ENCODE assay signal across 8 cellular contexts in genomic region chr4:163164591-163164990, GRCh38. TPM values are rescaled to one million over a fixed set of nuclear protein-coding genes. Genes with fewer than 3 reads are reported as not detected.
DNase-seq lines count a peak whose midpoint lies in the region; ATAC-seq and TF ChIP-seq lines count a peak whose summit lies in the region.

No MANE protein-coding gene starts in this region.

- no peak for TF ChIP-seq POLR2A in NB4 (IDR thresholded peaks at IDR 0.05; ENCODE audit: extremely low read depth, insufficient read length)

- H3F3A ChIP-seq in neural cell (ENCODE audit: insufficient read depth, low read length, poor library complexity, severe bottlenecking): no peaks in the 10 kb centered on the region

- no peaks in the 10 kb centered on the region for H3K9me3 ChIP-seq in CD8-positive, alpha-beta memory T cell (ENCODE audit: low read length)
- no peaks in the 10 kb centered on the region for H3K9me3 ChIP-seq in neural cell (ENCODE audit: low read length)

- peaks cover 24% of the 10 kb centered on the region for H3K4me1 ChIP-seq in CD8-positive, alpha-beta memory T cell (ENCODE audit: insufficient read depth, low read length)

- H3K9me3 Mint-ChIP-seq in CD8-positive, alpha-beta memory T cell: no peaks in the 10 kb centered on the region
- H3K9me3 Mint-ChIP-seq in chondrocyte (ENCODE audit: low read depth): no peaks in the 10 kb centered on the region

- H3K4me3 Mint-ChIP-seq in CD8-positive, alpha-beta memory T cell: peak overlapping the region; percentile 72 to 97 (median 95)
- peak overlapping the region; percentile 91 for H3K4me3 Mint-ChIP-seq in chondrocyte (ENCODE audit: unreplicated experiment)

- no peak for TF ChIP-seq RAD21 in neural cell (conservative IDR thresholded peaks at IDR 0.05)

- no peak overlapping the region for H3K27ac ChIP-seq in CD8-positive, alpha-beta memory T cell (ENCODE audit: low read depth, low read length)
- H3K27ac ChIP-seq in neural cell (ENCODE audit: low read length): no peak overlapping the region

- peaks cover 50 to 69% (median 65%) of the 10 kb centered on the region in 3 donors for H3K4me1 Mint-ChIP-seq in CD8-positive, alpha-beta memory T cell
- peaks cover 36% of the 10 kb centered on the region for H3K4me1 Mint-ChIP-seq in chondrocyte (ENCODE audit: low read depth)

- ATAC-seq in HG03342 (IDR thresholded peaks at IDR 0.05; ENCODE audit: unreplicated experiment): no peak

- TF ChIP-seq EP300 in neural cell (conservative IDR thresholded peaks at IDR 0.05; ENCODE audit: poor library complexity, severe bottlenecking): no peak

- peaks cover 31% of the 10 kb centered on the region for H3K79me2 ChIP-seq in neural cell (replicated peaks; ENCODE audit: insufficient read depth, low read length)

- H3K36me3 Mint-ChIP-seq in CD8-positive, alpha-beta memory T cell: peaks cover 5 to 57% (median 21%) of the 10 kb centered on the region in 3 donors
- H3K36me3 Mint-ChIP-seq in chondrocyte (ENCODE audit: low read depth): no peaks in the 10 kb centered on the region

- no peaks in the 10 kb centered on the region for H4K20me1 ChIP-seq in neural cell (ENCODE audit: insufficient read depth)

- no peak overlapping the region for H3K9ac ChIP-seq in neural cell (ENCODE audit: low read length)

- DNase-seq in CD8-positive, alpha-beta memory T cell: no peak
- peak; percentile 61 for DNase-seq in NB4 (ENCODE audit: low read depth)
- no peak for DNase-seq in chondrocyte (ENCODE audit: low spot score)
- DNase-seq in GM20000 (ENCODE audit: low spot score): no peak
- no peak for DNase-seq in stimulated activated CD4-positive, alpha-beta T cell treated with anti-CD3 and anti-CD28 coated beads, Interleukin-2, amount 100 ng/mL, for 48 hours
- no peak for DNase-seq in amniotic stem cell (lab: John Stamatoyannopoulos, UW)

- peaks cover 13% of the 10 kb centered on the region for H3K36me3 ChIP-seq in CD8-positive, alpha-beta memory T cell (ENCODE audit: insufficient read depth, low read length)
- no peaks in the 10 kb centered on the region for H3K36me3 ChIP-seq in neural cell (ENCODE audit: insufficient read depth, low read length)

- H3K4me3 ChIP-seq in CD8-positive, alpha-beta memory T cell (ENCODE audit: low read length): no peak overlapping the region
- peak overlapping the region; percentile 84 for H3K4me3 ChIP-seq in NB4 (ENCODE audit: low read depth, low read length)
- H3K4me3 ChIP-seq in neural cell (ENCODE audit: low read length): peak overlapping the region; percentile 77

- H3K27me3 ChIP-seq in CD8-positive, alpha-beta memory T cell (ENCODE audit: insufficient read depth, low read length, poor library complexity, severe bottlenecking): no peaks in the 10 kb centered on the region
- no peaks in the 10 kb centered on the region for H3K27me3 ChIP-seq in neural cell (ENCODE audit: insufficient read depth, low read depth, low read length)

- POLR2A ChIA-PET in CD8-positive, alpha-beta memory T cell (lab: Charles Lee): no interaction called here

- H3K9me2 ChIP-seq in neural cell (ENCODE audit: insufficient read depth, low read length): no peaks in the 10 kb centered on the region

- H3K4me2 ChIP-seq in neural cell (ENCODE audit: low read length): peak overlapping the region; percentile 79

- peaks cover 0 to 3% of the 10 kb centered on the region in 2 donors for H3K27me3 Mint-ChIP-seq in CD8-positive, alpha-beta memory T cell
- H3K27me3 Mint-ChIP-seq in chondrocyte (ENCODE audit: low read depth): no peaks in the 10 kb centered on the region

- CTCF ChIA-PET in CD8-positive, alpha-beta memory T cell (lab: Charles Lee): no interaction called here

- TF ChIP-seq CTCF in NB4 (IDR thresholded peaks at IDR 0.05; ENCODE audit: low read depth, low read length) (no peak), chondrocyte (IDR thresholded peaks at IDR 0.05) (no peak), neural cell (IDR thresholded peaks at IDR 0.05; ENCODE audit: poor library complexity, severe bottlenecking) (no peak), GM20000 (IDR thresholded peaks at IDR 0.05; ENCODE audit: extremely low read depth, missing control alignments) (no peak)

- H2AFZ ChIP-seq in neural cell (ENCODE audit: low read depth, low read length): no peak overlapping the region

- H3K27ac Mint-ChIP-seq in CD8-positive, alpha-beta memory T cell: peak overlapping the region in 7 of 8 donors; percentile 5 to 99 (median 95)
- no peak overlapping the region for H3K27ac Mint-ChIP-seq in chondrocyte (ENCODE audit: unreplicated experiment)

TF ChIP-seq in neural cell, 6 proteins besides CTCF, POLR2A, EP300 and RAD21:
- TF ChIP-seq EZH2 (IDR thresholded peaks at IDR 0.05; ENCODE audit: borderline replicate concordance, insufficient read depth, low read length, poor library complexity, severe bottlenecking) (no peak), POLR2AphosphoS5 (IDR thresholded peaks at IDR 0.05) (no peak), SMC3 (conservative IDR thresholded peaks at IDR 0.05; ENCODE audit: poor library complexity) (no peak), MXI1 (conservative IDR thresholded peaks at IDR 0.05; ENCODE audit: poor library complexity, severe bottlenecking) (no peak), TAF1 (IDR thresholded peaks at IDR 0.05; ENCODE audit: low read depth) (no peak), REST (IDR thresholded peaks at IDR 0.05; ENCODE audit: borderline replicate concordance) (no peak)

RNA-seq across cellular contexts. Expression of gene NAF1, which starts 2.1 kb away (rescaled TPM):
- total RNA-seq in CD8-positive, alpha-beta memory T cell: 10 to 100 TPM; 30.7 to 32.6 TPM
- polyA plus RNA-seq in CD8-positive, alpha-beta memory T cell: 3.5 TPM
- 12.2 to 17.3 TPM (median 12.9 TPM) in 3 replicates for total RNA-seq in chondrocyte
- 1.7 and 3.6 TPM in 2 replicates for polyA plus RNA-seq in neural cell
- 10.5 and 11.7 TPM in 2 replicates for polyA minus RNA-seq in neural cell
